Comparison of ENCODE assay signal across 8 cellular contexts in the genomic region with DNA sequence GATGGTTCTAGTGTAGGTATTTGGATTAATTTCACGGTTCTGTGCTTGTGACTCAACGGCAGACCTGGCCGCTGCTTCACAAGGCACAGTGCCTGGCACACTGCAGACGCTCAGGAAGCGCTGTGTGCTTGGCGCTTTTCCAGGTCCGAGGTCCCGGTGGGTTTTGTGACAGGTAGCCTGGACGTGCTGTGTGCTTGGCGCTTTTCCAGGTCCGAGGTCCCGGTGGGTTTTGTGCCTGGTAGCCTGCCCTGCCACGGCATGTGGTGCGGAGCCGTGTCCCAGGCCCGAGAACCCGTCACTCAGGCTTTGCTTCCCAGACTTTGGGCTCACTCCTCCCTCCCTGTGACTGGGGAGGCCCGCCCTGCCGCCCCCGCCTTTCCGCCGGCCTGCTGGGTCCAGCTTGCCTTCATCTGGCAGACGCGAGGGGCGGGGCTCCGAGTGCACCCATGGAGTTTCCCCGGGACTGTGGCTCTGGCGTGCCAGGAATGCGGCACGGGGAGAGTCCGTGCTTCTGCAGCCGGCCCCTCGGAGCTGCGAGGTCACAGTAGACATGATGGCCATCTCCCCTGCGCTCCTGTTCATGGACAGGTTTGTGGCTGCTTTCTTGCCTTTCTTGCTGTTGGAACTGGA. TPM values are rescaled to one million over a fixed set of nuclear protein-coding genes. Genes with fewer than 3 reads are reported as not detected.
DNase-seq lines count a peak whose midpoint lies in the region; ATAC-seq and TF ChIP-seq lines count a peak whose summit lies in the region.

No MANE protein-coding gene starts in this region.

- H3K9me3 ChIP-seq in BLaER1 (peaks cover 10% of the 10 kb centered on the region; the same call in 1 of the 2 replicates), prostate gland (no peaks in the 10 kb centered on the region)

- ATAC-seq in Right ventricle myocardium inferior (peak; percentile 82), HG03039 (IDR thresholded peaks at IDR 0.05; ENCODE audit: unreplicated experiment) (no peak), GM18519 (IDR thresholded peaks at IDR 0.05; ENCODE audit: low FRiP score, unreplicated experiment) (no peak), HG03045 (IDR thresholded peaks at IDR 0.05; ENCODE audit: unreplicated experiment) (no peak)

- H4K20me1 ChIP-seq in BLaER1 = peaks cover 98% of the 10 kb centered on the region

- TF ChIP-seq CTCF in VCaP (conservative IDR thresholded peaks at IDR 0.05) (no peak), prostate gland (IDR thresholded peaks at IDR 0.05) (no peak)

- H3K27me3 ChIP-seq in BLaER1 (no peaks in the 10 kb centered on the region), prostate gland (replicated peaks; ENCODE audit: insufficient read depth) (no peaks in the 10 kb centered on the region)

- H3K4me1 ChIP-seq in BLaER1 = peaks cover 85% of the 10 kb centered on the region
- H3K4me1 ChIP-seq in prostate gland (replicated peaks) = peaks cover 12% of the 10 kb centered on the region

- H3K36me3 ChIP-seq in BLaER1 (peaks cover 51% of the 10 kb centered on the region), prostate gland (no peaks in the 10 kb centered on the region)

- TF ChIP-seq POLR2A in prostate gland (IDR thresholded peaks at IDR 0.05) = no peak

- 18% methylated on average over 35 of the region's 35 CpGs for WGBS in prostate gland

- intact Hi-C loops in Right ventricle myocardium inferior (cut with DNase I) = no loop called here
- intact Hi-C loops in prostate gland (cut with DNase I) = no loop called here

- H3K9ac ChIP-seq in BLaER1 = no peak overlapping the region

- DNase-seq in Right ventricle myocardium inferior (ENCODE audit: missing footprints) (peak; percentile 87), prostate gland (ENCODE audit: low spot score) (peak; percentile 82), COLO829 (ENCODE audit: low spot score) (no peak)

- no peak overlapping the region for H3K4me3 ChIP-seq in BLaER1
- no peak overlapping the region for H3K4me3 ChIP-seq in prostate gland

- peak overlapping the region; percentile 7; the same call in 1 of the 2 replicates for H3K4me2 ChIP-seq in BLaER1

- H3K27ac ChIP-seq in BLaER1 (no peak overlapping the region), VCaP (peak overlapping the region; percentile 87), prostate gland (peak overlapping the region; percentile 77 to 84)

RNA-seq across cellular contexts. Expression of gene TBC1D14, which starts 44.2 kb away (rescaled TPM):
- 36.1 TPM for total RNA-seq in Right ventricle myocardium inferior
- total RNA-seq in prostate gland = 10 to 100 TPM; 56.2 to 90.5 TPM
